Comparison of ENCODE assay signal across 10 cellular contexts in genomic region chr6:126341126-126341525, GRCh38. TPM values are rescaled to one million over a fixed set of nuclear protein-coding genes. Genes with fewer than 3 reads are reported as not detected.
DNase-seq lines count a peak whose midpoint lies in the region; ATAC-seq, FAIRE-seq and TF ChIP-seq lines count a peak whose summit lies in the region.
"Had no signal": no experiment of that assay in that cellular context is flagged by ENCODE, and none has a peak within 500 bp of the region (broad histone marks: within the 10 kb centered on the region; RNA-seq: fewer than 3 reads in every experiment).

No MANE protein-coding gene starts in this region.

- ATAC-seq in GM12878 (no peak), GM19397 (IDR thresholded peaks at IDR 0.05; ENCODE audit: unreplicated experiment) (no peak)

- in situ Hi-C loops in GM12878 (cut with MboI): no loop called here

- no peak for TF ChIP-seq EP300 in GM12878 (IDR thresholded peaks at IDR 0.05; ENCODE audit: borderline replicate concordance in 1 of 2, control insufficient read depth in 1 of 2, low read depth in 2 of 2, low read length in 2 of 2)

- POLR2A ChIA-PET in AG04449 (lab: Yijun Ruan, JAX) (no interaction called here), GM12878 (lab: Charles Lee) (interaction anchor here (1.5 to 1.6 kb wide), 2 partner anchors 173 to 550 kb away, joined by 3 to 4 read pairs; partner anchors contain the start of gene NCOA7)

- DNase-seq in AG04449 (ENCODE audit: low read depth, low spot score) (no peak), HL-60 (ENCODE audit: low read depth in 1 of 2, low spot score in 1 of 2) (no peak), GM12878 (ENCODE audit: low read depth, low spot score) (no peak), mesendoderm (no peak), NCI-H1436 treated with DMSO at 0.1 percent for 48 hours (lab: John Stamatoyannopoulos, UW) (no peak), Kasumi-1 (lab: John Stamatoyannopoulos, UW) (no peak), coronary artery (ENCODE audit: low spot score) (no peak)
- DNase-seq: NCI-H2029, occipital lobe had no signal

- no peak overlapping the region for H2AFZ ChIP-seq in GM12878 (ENCODE audit: control insufficient read depth, low read depth, low read length)

- peaks cover 3% of the 10 kb centered on the region for H3K79me1 ChIP-seq in mesendoderm (ENCODE audit: low read length)

- H3K79me2 ChIP-seq in GM12878 (ENCODE audit: control insufficient read depth, insufficient read depth, low read length) (peaks cover 28% of the 10 kb centered on the region), mesendoderm (ENCODE audit: control insufficient read depth, insufficient read depth, low read length) (peaks cover 22% of the 10 kb centered on the region)

- no peaks in the 10 kb centered on the region for H4K20me1 ChIP-seq in GM12878 (ENCODE audit: control insufficient read depth, insufficient read depth)

- no peak overlapping the region for H4K5ac ChIP-seq in mesendoderm (ENCODE audit: low read length)

- no peaks in the 10 kb centered on the region for H3K36me3 ChIP-seq in GM12878 (ENCODE audit: control insufficient read depth in 2 of 2, insufficient read depth in 2 of 2, low read length in 1 of 2)
- no peaks in the 10 kb centered on the region for H3K36me3 ChIP-seq in mesendoderm (ENCODE audit: control insufficient read depth, insufficient read depth, low read length)

- no peak overlapping the region for H3K23ac ChIP-seq in mesendoderm (ENCODE audit: low read length)

- SMC1A ChIA-PET in GM12878 (lab: Charles Lee; ENCODE audit: uncharacterized antibody, unreplicated experiment): interaction anchor here (0.8 to 1.6 kb wide), 2 partner anchors 20 to 86 kb away, joined by 3 to 4 read pairs; no protein-coding TSS in a partner anchor

- H3K56ac ChIP-seq in mesendoderm (ENCODE audit: low read length): no peak overlapping the region

- no peak overlapping the region for H3K27ac ChIP-seq in HL-60 (replicated peaks)
- no peak overlapping the region for H3K27ac ChIP-seq in GM12878 (ENCODE audit: control insufficient read depth, insufficient read depth)
- H3K27ac ChIP-seq in mesendoderm (ENCODE audit: low read depth, low read length): no peak overlapping the region
- H3K27ac ChIP-seq in coronary artery: no peak overlapping the region

- H3K18ac ChIP-seq in mesendoderm (ENCODE audit: low read length): no peak overlapping the region

- no peak overlapping the region for H2AK5ac ChIP-seq in mesendoderm (ENCODE audit: low read length)

- H3K4me1 ChIP-seq in GM12878 (ENCODE audit: control insufficient read depth, insufficient read depth, low read length) (peaks cover 8% of the 10 kb centered on the region), mesendoderm (ENCODE audit: control insufficient read depth, low read depth, low read length) (no peaks in the 10 kb centered on the region)

- no peak for TF ChIP-seq POLR2A in GM12878 (IDR thresholded peaks at IDR 0.05; ENCODE audit: low read depth, low read length)

- H3K4ac ChIP-seq in mesendoderm (ENCODE audit: low read depth, low read length): no peak overlapping the region

- no TSS peak for BruUV-seq in GM12878 (replicated peaks; lab: Mats Ljungman, UMichigan)

- intact Hi-C loops in GM12878 (cut with micrococcal nuclease; ENCODE audit: unreplicated experiment): loop anchor here (5.0 kb wide), 1 partner anchor 164 kb away; no protein-coding TSS in a partner anchor

- WGBS in GM12878 (ENCODE audit: insufficient coverage, insufficient replicate concordance, low lambda C conversion rate, missing lambda C conversion rate): 44% methylated on average over 3 of the region's 3 CpGs
- no CpG with 5 or more reads among the region's 3 CpGs for WGBS in mesendoderm (ENCODE audit: extremely low coverage, insufficient coverage, low lambda C conversion rate)

- no peak overlapping the region for H2BK15ac ChIP-seq in mesendoderm (replicated peaks; ENCODE audit: low read depth)

- H3K9ac ChIP-seq in GM12878 (ENCODE audit: control insufficient read depth, insufficient read depth, low read length): peak overlapping the region; percentile 76; the same call in 1 of the 2 replicates
- H3K9ac ChIP-seq in mesendoderm (ENCODE audit: low read length): peak overlapping the region; percentile 88

- no peak overlapping the region for H4K8ac ChIP-seq in mesendoderm (ENCODE audit: low read depth, low read length)

- FAIRE-seq in GM12878 (lab: Jason Lieb, UNC): no peak

- H3K4me2 ChIP-seq in GM12878 (ENCODE audit: control insufficient read depth, insufficient read depth) (peak overlapping the region; percentile 79), mesendoderm (ENCODE audit: low read length) (peak overlapping the region; percentile 84)

- CTCF ChIA-PET in AG04449 (lab: Yijun Ruan, JAX) (interaction anchor here (1.3 to 4.4 kb wide), 3 partner anchors 20 to 390 kb away, joined by 3 to 21 read pairs (median 7); no protein-coding TSS in a partner anchor), GM12878 (lab: Yijun Ruan, JAX) (interaction anchor here (1.2 to 3.3 kb wide), 7 partner anchors 20 to 346 kb away, joined by 3 to 11 read pairs (median 3); no protein-coding TSS in a partner anchor)

- TF ChIP-seq CTCF in AG04449 (IDR thresholded peaks at IDR 0.05; ENCODE audit: insufficient read depth, low read length, missing control alignments): no peak
- no peak for TF ChIP-seq CTCF in HL-60 (IDR thresholded peaks at IDR 0.05; ENCODE audit: insufficient read depth, low read length)
- TF ChIP-seq CTCF in GM12878 (IDR thresholded peaks at IDR 0.05 in 2 of 3, conservative IDR thresholded peaks at IDR 0.05 in 1 of 3; ENCODE audit: control insufficient read depth in 2 of 3, extremely low read depth in 1 of 3, insufficient read depth in 1 of 3, low read depth in 3 of 3, low read length in 3 of 3): no peak
- TF ChIP-seq CTCF in coronary artery (IDR thresholded peaks at IDR 0.05): no peak

- H3K9me3 ChIP-seq in GM12878 (replicated peaks; ENCODE audit: control insufficient read depth, insufficient read depth, low read length): no peaks in the 10 kb centered on the region

- H3K27me3 ChIP-seq in HL-60 (ENCODE audit: insufficient read depth, poor library complexity, severe bottlenecking) (no peaks in the 10 kb centered on the region), GM12878 (replicated peaks in 1 of 2; ENCODE audit: control insufficient read depth in 2 of 2, insufficient read depth in 2 of 2, low read length in 1 of 2) (no peaks in the 10 kb centered on the region), mesendoderm (ENCODE audit: insufficient read depth, low read length, poor library complexity) (no peaks in the 10 kb centered on the region)

- no peak overlapping the region for H2BK5ac ChIP-seq in mesendoderm (ENCODE audit: low read length)

- TF ChIP-seq RAD21 in GM12878 (IDR thresholded peaks at IDR 0.05; ENCODE audit: insufficient read depth, low read depth, low read length): no peak

- H3K4me3 ChIP-seq in AG04449 (ENCODE audit: low read depth, low read length) (peak overlapping the region; percentile 90), HL-60 (replicated peaks; ENCODE audit: insufficient read depth, low read length) (peak overlapping the region; percentile 70), GM12878 (peak overlapping the region; percentile 90), mesendoderm (ENCODE audit: low read length) (no peak overlapping the region), coronary artery (no peak overlapping the region)

- H2BK120ac ChIP-seq in mesendoderm (ENCODE audit: low read depth, low read length): no peak overlapping the region

- RAD21 ChIA-PET in GM12878 (lab: Charles Lee; ENCODE audit: unreplicated experiment): interaction anchor here (1.0 to 1.4 kb wide), 2 partner anchors 165 to 342 kb away, joined by 3 read pairs; no protein-coding TSS in a partner anchor

TF ChIP-seq in GM12878, 131 proteins besides CTCF, POLR2A, EP300 and RAD21 (continues in another document):
- TF ChIP-seq, protein P1, sequence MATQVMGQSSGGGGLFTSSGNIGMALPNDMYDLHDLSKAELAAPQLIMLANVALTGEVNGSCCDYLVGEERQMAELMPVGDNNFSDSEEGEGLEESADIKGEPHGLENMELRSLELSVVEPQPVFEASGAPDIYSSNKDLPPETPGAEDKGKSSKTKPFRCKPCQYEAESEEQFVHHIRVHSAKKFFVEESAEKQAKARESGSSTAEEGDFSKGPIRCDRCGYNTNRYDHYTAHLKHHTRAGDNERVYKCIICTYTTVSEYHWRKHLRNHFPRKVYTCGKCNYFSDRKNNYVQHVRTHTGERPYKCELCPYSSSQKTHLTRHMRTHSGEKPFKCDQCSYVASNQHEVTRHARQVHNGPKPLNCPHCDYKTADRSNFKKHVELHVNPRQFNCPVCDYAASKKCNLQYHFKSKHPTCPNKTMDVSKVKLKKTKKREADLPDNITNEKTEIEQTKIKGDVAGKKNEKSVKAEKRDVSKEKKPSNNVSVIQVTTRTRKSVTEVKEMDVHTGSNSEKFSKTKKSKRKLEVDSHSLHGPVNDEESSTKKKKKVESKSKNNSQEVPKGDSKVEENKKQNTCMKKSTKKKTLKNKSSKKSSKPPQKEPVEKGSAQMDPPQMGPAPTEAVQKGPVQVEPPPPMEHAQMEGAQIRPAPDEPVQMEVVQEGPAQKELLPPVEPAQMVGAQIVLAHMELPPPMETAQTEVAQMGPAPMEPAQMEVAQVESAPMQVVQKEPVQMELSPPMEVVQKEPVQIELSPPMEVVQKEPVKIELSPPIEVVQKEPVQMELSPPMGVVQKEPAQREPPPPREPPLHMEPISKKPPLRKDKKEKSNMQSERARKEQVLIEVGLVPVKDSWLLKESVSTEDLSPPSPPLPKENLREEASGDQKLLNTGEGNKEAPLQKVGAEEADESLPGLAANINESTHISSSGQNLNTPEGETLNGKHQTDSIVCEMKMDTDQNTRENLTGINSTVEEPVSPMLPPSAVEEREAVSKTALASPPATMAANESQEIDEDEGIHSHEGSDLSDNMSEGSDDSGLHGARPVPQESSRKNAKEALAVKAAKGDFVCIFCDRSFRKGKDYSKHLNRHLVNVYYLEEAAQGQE (IDR thresholded peaks at IDR 0.05; ENCODE audit: low read depth, low read length): no peak

RNA-seq across cellular contexts. Expression of gene CENPW, which starts 1.2 kb away (rescaled TPM):
- 6.3 and 9.3 TPM in 2 replicates for total RNA-seq in GM12878 (2013; cell fraction: nucleolus; rRNA removed)
- total RNA-seq in GM12878 (2014; rRNA removed): 27.2 and 30.2 TPM in 2 replicates
- 45.7 and 48.2 TPM in 2 replicates for total RNA-seq in GM12878 (2014; rRNA removed; fragmentation: Illumina TruSeq; extraction: Trizol)
- total RNA-seq in GM12878 (2021): 77.8 and 78.9 TPM in 2 replicates
- 92.3 TPM for polyA plus RNA-seq in GM12878 (2011; ENCODE audit: low read depth)
- 34.2 and 49.2 TPM in 2 replicates for polyA plus RNA-seq in GM12878 (2011; rRNA removed)
- polyA plus RNA-seq in GM12878 (2011; cell fraction: cytosol; rRNA removed): 15.0 and 19.2 TPM in 2 replicates
- 9.5 and 14.0 TPM in 2 replicates for polyA plus RNA-seq in GM12878 (2011; cell fraction: nucleus; rRNA removed)
- 26.4 and 32.2 TPM in 2 replicates for polyA plus RNA-seq in GM12878 (2012)
- 55.9 and 62.3 TPM in 2 replicates for polyA plus RNA-seq in GM12878 (2014; fragmentation: Illumina TruSeq; extraction: Trizol)
- polyA plus RNA-seq in GM12878 (2014; fragmentation: Nextera tagmentation; extraction: Ambion mirVana): 100 to 1,000 TPM; 237 to 283 TPM
- polyA plus RNA-seq in GM12878 (2014; rRNA removed): 40.3 and 43.8 TPM in 2 replicates
- polyA plus RNA-seq in GM12878 (2016; fragmentation: Nextera tagmentation; extraction: Ambion mirVana): 100 to 1,000 TPM; 187 to 189 TPM
- 6.2 and 8.2 TPM in 2 replicates for polyA minus RNA-seq in GM12878 (2011; rRNA and poly(A)+ RNA removed)
- 2.9 TPM in 2 replicates for polyA minus RNA-seq in GM12878 (2011; cell fraction: cytosol; rRNA and poly(A)+ RNA removed)
- 9.6 and 12.3 TPM in 2 replicates for polyA minus RNA-seq in GM12878 (2011; cell fraction: nucleus; rRNA and poly(A)+ RNA removed)
- 146 TPM for polyA plus RNA-seq in mesendoderm (2013, experiment 1 of 2)
- polyA plus RNA-seq in mesendoderm (2013, experiment 2 of 2): 150 TPM

Comparison
In these comparisons a context has a peak if more than half of its experiments do, and no peak if none do; other contexts are left out.
1. H3K4me3 ChIP-seq: peak in AG04449 (single experiment), HL-60 (single experiment) and GM12878 (single experiment); none in mesendoderm (single experiment) and coronary artery (single experiment).